In genomic region chr3:32322311-32322710, GRCh38 we compare ENCODE assay signal across 17 cellular contexts.
A peak's percentile ranks its signal among the peaks of the same experiment; 100 is the strongest.
DNase-seq lines count a peak whose midpoint lies in the region; ATAC-seq and TF ChIP-seq lines count a peak whose summit lies in the region.
"Had no signal": no experiment of that assay in that cellular context is flagged by ENCODE, and none has a peak within 500 bp of the region (broad histone marks: within the 10 kb centered on the region; RNA-seq: fewer than 3 reads in every experiment).

No MANE protein-coding gene starts in this region.

- H3K4me3 ChIP-seq in parathyroid adenoma (ENCODE audit: low read depth, low read length) (no peak overlapping the region), left lung (no peak overlapping the region)
- H3K4me3 ChIP-seq: GM23338 had no signal

- H3K4me2 ChIP-seq in parathyroid adenoma (ENCODE audit: low read length), result no peak overlapping the region

- no peak overlapping the region for H3K9ac ChIP-seq in parathyroid adenoma

- H3K27ac Mint-ChIP-seq in stimulated activated naive CD8-positive, alpha-beta T cell treated with anti-CD3 and anti-CD28 coated beads, Interleukin-15, Interleukin-2, amounts not matched to agents 100 ng/mL and 50 ng/mL, for 24 hours, result peak overlapping the region; percentile 17
- peak overlapping the region; percentile 59 for H3K27ac Mint-ChIP-seq in endothelial cell (ENCODE audit: unreplicated experiment)
- H3K27ac Mint-ChIP-seq: B cell; CD4-positive, alpha-beta T cell; GM23338 had no signal

- peaks cover 6% of the 10 kb centered on the region for H3K4me1 Mint-ChIP-seq in stimulated activated naive CD8-positive, alpha-beta T cell treated with anti-CD3 and anti-CD28 coated beads, Interleukin-15, Interleukin-2, amounts not matched to agents 100 ng/mL and 50 ng/mL, for 24 hours (ENCODE audit: low read depth)
- peaks cover 44% of the 10 kb centered on the region for H3K4me1 Mint-ChIP-seq in endothelial cell (ENCODE audit: unreplicated experiment)

- intact Hi-C loops in left lung (cut with DNase I), result no loop called here

- no peak for TF ChIP-seq CTCF in endothelial cell (IDR thresholded peaks at IDR 0.05; ENCODE audit: unreplicated experiment)
- TF ChIP-seq CTCF in parathyroid adenoma (IDR thresholded peaks at IDR 0.05), result no peak
- TF ChIP-seq CTCF in left lung (IDR thresholded peaks at IDR 0.05), result no peak

- no peaks in the 10 kb centered on the region for H3K36me3 Mint-ChIP-seq in stimulated activated naive CD8-positive, alpha-beta T cell treated with anti-CD3 and anti-CD28 coated beads, Interleukin-15, Interleukin-2, amounts not matched to agents 100 ng/mL and 50 ng/mL, for 24 hours (ENCODE audit: low read depth)
- H3K36me3 Mint-ChIP-seq in endothelial cell (ENCODE audit: low read depth, unreplicated experiment), result no peaks in the 10 kb centered on the region
- H3K36me3 Mint-ChIP-seq: IgD-negative memory B cell had no signal

- no peaks in the 10 kb centered on the region for H3K9me3 ChIP-seq in parathyroid adenoma (ENCODE audit: control insufficient read depth, low read length)
- H3K9me3 ChIP-seq in left lung, result no peaks in the 10 kb centered on the region

- DNase-seq in stimulated activated naive CD8-positive, alpha-beta T cell treated with anti-CD3 and anti-CD28 coated beads, Interleukin-15, Interleukin-2, amounts not matched to agents 100 U/mL and 50 U/mL, for 24 hours, result no peak
- no peak for DNase-seq in endothelial cell (ENCODE audit: low spot score)
- no peak for DNase-seq in left lung
- DNase-seq: CD4-positive, alpha-beta T cell; DMS153; DMS79; GDM1; HCEC 1CT had no signal

- no peaks in the 10 kb centered on the region for H3K27me3 Mint-ChIP-seq in stimulated activated naive CD8-positive, alpha-beta T cell treated with anti-CD3 and anti-CD28 coated beads, Interleukin-15, Interleukin-2, amounts not matched to agents 100 ng/mL and 50 ng/mL, for 24 hours
- peaks cover 4% of the 10 kb centered on the region for H3K27me3 Mint-ChIP-seq in endothelial cell (ENCODE audit: unreplicated experiment)
- H3K27me3 Mint-ChIP-seq: CD4-positive, alpha-beta T cell had no signal

- H3K4me3 Mint-ChIP-seq in stimulated activated naive CD8-positive, alpha-beta T cell treated with anti-CD3 and anti-CD28 coated beads, Interleukin-15, Interleukin-2, amounts not matched to agents 100 ng/mL and 50 ng/mL, for 24 hours, result no peak overlapping the region
- H3K4me3 Mint-ChIP-seq in endothelial cell (ENCODE audit: unreplicated experiment), result no peak overlapping the region
- H3K4me3 Mint-ChIP-seq: B cell; CD4-positive, alpha-beta T cell; GM23338 had no signal

- H3K4me1 ChIP-seq in parathyroid adenoma (peaks cover 71% of the 10 kb centered on the region), left lung (no peaks in the 10 kb centered on the region)

- no peaks in the 10 kb centered on the region for H3K27me3 ChIP-seq in parathyroid adenoma (ENCODE audit: control insufficient read depth, insufficient read depth, low read length)
- no peaks in the 10 kb centered on the region for H3K27me3 ChIP-seq in left lung

- no peak for ATAC-seq in stimulated activated naive CD8-positive, alpha-beta T cell treated with anti-CD3 and anti-CD28 coated beads, Interleukin-15, Interleukin-2, amounts not matched to agents 100 U/mL and 50 U/mL, for 24 hours
- ATAC-seq in SK-N-SH treated with all-trans-retinoic acid at 6 μM for 48 hours, result no peak
- ATAC-seq in left lung, result no peak
- no peak for ATAC-seq in esophagus mucosa
- ATAC-seq: GM23338, HepG2 had no signal

- no peak overlapping the region for H2AFZ ChIP-seq in parathyroid adenoma
- H2AFZ ChIP-seq: GM23338 had no signal

- H3K79me2 ChIP-seq in parathyroid adenoma, result peaks cover 15% of the 10 kb centered on the region

- H3K9me3 Mint-ChIP-seq in stimulated activated naive CD8-positive, alpha-beta T cell treated with anti-CD3 and anti-CD28 coated beads, Interleukin-15, Interleukin-2, amounts not matched to agents 100 ng/mL and 50 ng/mL, for 24 hours, result no peaks in the 10 kb centered on the region
- no peaks in the 10 kb centered on the region for H3K9me3 Mint-ChIP-seq in endothelial cell (ENCODE audit: unreplicated experiment)
- H3K9me3 Mint-ChIP-seq: CD4-positive, alpha-beta T cell; GM23338; IgD-negative memory B cell had no signal

- H3K36me3 ChIP-seq in parathyroid adenoma (ENCODE audit: control insufficient read depth, insufficient read depth, low read length) (no peaks in the 10 kb centered on the region), left lung (no peaks in the 10 kb centered on the region)

- H3K27ac ChIP-seq in parathyroid adenoma (peak overlapping the region; percentile 62), left lung (no peak overlapping the region)
- H3K27ac ChIP-seq: C4-2B had no signal

TF ChIP-seq in SK-N-SH treated with all-trans-retinoic acid at 6 μM for 48 hours, 23 proteins besides CTCF, POLR2A, EP300 and RAD21 (continues in another document):
- TF ChIP-seq BACH2 (CRISPR knock-in tag; IDR thresholded peaks at IDR 0.05; ENCODE audit: borderline replicate concordance), result no peak
- TF ChIP-seq ZFP30 (CRISPR knock-in tag; IDR thresholded peaks at IDR 0.05), result no peak
- TF ChIP-seq TCF4 (CRISPR knock-in tag; IDR thresholded peaks at IDR 0.05; ENCODE audit: borderline replicate concordance), result no peak
- no peak for TF ChIP-seq ZFP3 (CRISPR knock-in tag; IDR thresholded peaks at IDR 0.05)
- no peak for TF ChIP-seq RARB (CRISPR knock-in tag; IDR thresholded peaks at IDR 0.05)
- TF ChIP-seq TSHZ2 (CRISPR knock-in tag; IDR thresholded peaks at IDR 0.05), result no peak
- no peak for TF ChIP-seq PPARA (CRISPR knock-in tag; IDR thresholded peaks at IDR 0.05; ENCODE audit: borderline replicate concordance)
- TF ChIP-seq ARNTL (CRISPR knock-in tag; IDR thresholded peaks at IDR 0.05; ENCODE audit: borderline replicate concordance, low read depth), result no peak
- no peak for TF ChIP-seq POU6F1 (CRISPR knock-in tag; IDR thresholded peaks at IDR 0.05; ENCODE audit: borderline replicate concordance, low read depth)
- TF ChIP-seq CSRNP3 (CRISPR knock-in tag; IDR thresholded peaks at IDR 0.05), result no peak
- TF ChIP-seq CSDC2 (CRISPR knock-in tag; IDR thresholded peaks at IDR 0.05), result no peak
- TF ChIP-seq ZC3H10 (CRISPR knock-in tag; IDR thresholded peaks at IDR 0.05), result no peak
